In the genomic region with DNA sequence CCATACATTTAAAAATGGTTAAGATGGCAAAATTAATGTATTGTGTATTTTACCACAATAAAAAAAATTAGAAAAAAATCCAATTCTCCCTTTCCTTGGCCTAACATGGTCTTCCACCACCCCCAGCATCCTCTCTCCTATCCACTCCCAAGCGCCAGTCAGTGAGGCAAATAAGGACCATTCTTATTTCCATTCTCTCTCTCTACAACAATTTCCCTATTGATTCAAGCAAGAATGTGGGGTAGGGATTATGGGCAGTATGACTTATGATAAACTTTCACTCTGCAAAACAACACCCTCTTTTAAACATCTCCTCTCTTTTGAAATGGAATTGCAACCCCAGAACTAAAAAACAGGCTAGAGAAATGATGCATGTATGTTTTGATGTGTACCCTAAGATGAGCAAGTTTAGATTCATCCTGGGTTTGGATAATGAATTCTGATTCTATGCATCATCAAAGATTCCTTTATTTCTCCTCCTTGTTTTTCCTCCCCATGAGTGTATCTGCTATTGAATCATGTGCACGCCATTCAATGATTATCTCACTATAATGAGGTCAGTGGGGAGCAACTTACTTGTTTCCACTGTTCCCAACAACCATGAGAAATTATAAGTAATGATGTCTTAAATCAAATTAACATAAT, we compare ENCODE assay signal across 13 cellular contexts. TPM values are rescaled to one million over a fixed set of nuclear protein-coding genes. Genes with fewer than 3 reads are reported as not detected.
DNase-seq lines count a peak whose midpoint lies in the region; ATAC-seq, FAIRE-seq and TF ChIP-seq lines count a peak whose summit lies in the region.
"Had no signal": no experiment of that assay in that cellular context is flagged by ENCODE, and none has a peak within 500 bp of the region (broad histone marks: within the 10 kb centered on the region; RNA-seq: fewer than 3 reads in every experiment).

No MANE protein-coding gene starts in this region.

- no peak for FAIRE-seq in A549 (lab: Jason Lieb, UNC)
- no peak for FAIRE-seq in frontal cortex (lab: Jason Lieb, UNC)

- peaks cover 0 to 3% (median 0%) of the 10 kb centered on the region in 3 donors for H3K27me3 Mint-ChIP-seq in CD14-positive monocyte (ENCODE audit: low read depth in 3 of 3)

- peak overlapping the region; percentile 73 for H3K4me2 ChIP-seq in A549
- H3K4me2 ChIP-seq: BLaER1 treated with 17β-estradiol and CSF1 and Interleukin-3, amounts not matched to agents 10 nM and 100 nM had no signal

- CTCF ChIA-PET in A549 (lab: Yijun Ruan, JAX), result interaction anchor here (0.9 to 2.0 kb wide), 4 partner anchors 20 to 54 kb away, joined by 3 to 8 read pairs (median 4); no protein-coding TSS in a partner anchor

- TF ChIP-seq EP300 in A549 (IDR thresholded peaks at IDR 0.05), result no peak

- POLR2A ChIA-PET in A549 (lab: Yijun Ruan, JAX), result no interaction called here

- TF ChIP-seq RAD21 in A549 (conservative IDR thresholded peaks at IDR 0.05 in 1 of 2, IDR thresholded peaks at IDR 0.05 in 1 of 2), result no peak

- H3K9me3 Mint-ChIP-seq in CD14-positive monocyte, result no peaks in the 10 kb centered on the region

- peak overlapping the region; percentile 71 to 89 for H3K27ac ChIP-seq in A549
- peak overlapping the region; percentile 0 to 97 (median 91) for H3K27ac ChIP-seq in dorsolateral prefrontal cortex
- H3K27ac ChIP-seq in muscle layer of duodenum (ENCODE audit: low read length), result peak overlapping the region; percentile 48
- H3K27ac ChIP-seq: BLaER1 treated with 17β-estradiol and CSF1 and Interleukin-3, amounts not matched to agents 10 nM and 100 nM; HL-60 had no signal

- H3K9me3 ChIP-seq in A549, result no peaks in the 10 kb centered on the region
- H3K9me3 ChIP-seq in muscle layer of duodenum (ENCODE audit: control insufficient read depth in 1 of 2, low read length in 2 of 2), result no peaks in the 10 kb centered on the region
- H3K9me3 ChIP-seq: BLaER1 treated with 17β-estradiol and CSF1 and Interleukin-3, amounts not matched to agents 10 nM and 100 nM had no signal

- TF ChIP-seq CTCF in A549 (IDR thresholded peaks at IDR 0.05), result no peak
- TF ChIP-seq CTCF in dorsolateral prefrontal cortex (IDR thresholded peaks at IDR 0.05 in 54 of 56, conservative IDR thresholded peaks at IDR 0.05 in 2 of 56; ENCODE audit: low read depth in 1 of 56, partially characterized antibody in 56 of 56), result peak in 1 of 56 donors; percentile 8
- TF ChIP-seq CTCF in CD14-positive monocyte (IDR thresholded peaks at IDR 0.05), result no peak

- no peak for TF ChIP-seq POLR2A in A549 (IDR thresholded peaks at IDR 0.05; ENCODE audit: low read length)

- intact Hi-C loops in dorsolateral prefrontal cortex (cut with DNase I), result loop anchor here (10.0 kb wide), 2 partner anchors 207 to 253 kb away; no protein-coding TSS in a partner anchor
- intact Hi-C loops in CD14-positive monocyte (cut with micrococcal nuclease), result no loop called here

- H3K27me3 ChIP-seq in dorsolateral prefrontal cortex, result no peaks in the 10 kb centered on the region
- no peaks in the 10 kb centered on the region for H3K27me3 ChIP-seq in muscle layer of duodenum (ENCODE audit: low read depth, low read length)

- WGBS in A549 (ENCODE audit: missing lambda C conversion rate), result 47% methylated on average over 2 of the region's 2 CpGs

- H3K4me1 ChIP-seq in A549 (peaks cover 56% of the 10 kb centered on the region), muscle layer of duodenum (ENCODE audit: control insufficient read depth in 1 of 2, insufficient read depth in 2 of 2, low read length in 2 of 2) (peaks cover 13 to 44% of the 10 kb centered on the region in 2 donors)

- no peak for ATAC-seq in A549
- ATAC-seq: left colon had no signal

- DNase-seq in A549 (ENCODE audit: low read depth in 1 of 2, low spot score in 1 of 2), result peak in 1 of 2 experiments; percentile 19
- peak; percentile 58 for DNase-seq in NCI-H226
- no peak for DNase-seq in dorsolateral prefrontal cortex
- DNase-seq in NCI-H510A (lab: John Stamatoyannopoulos, UW), result no peak
- DNase-seq in NCI-H146 treated with DMSO at 0.1 percent for 48 hours (lab: John Stamatoyannopoulos, UW; ENCODE audit: unreplicated experiment), result no peak
- no peak for DNase-seq in CD14-positive monocyte (ENCODE audit: low spot score)
- DNase-seq in frontal cortex (ENCODE audit: low spot score in 2 of 2), result no peak
- DNase-seq: activated CD4-positive, CD25-positive, alpha-beta regulatory T cell; left colon; NCI-H2029 had no signal

- no peak overlapping the region for H3K27ac Mint-ChIP-seq in CD14-positive monocyte

- H3K36me3 ChIP-seq in muscle layer of duodenum (ENCODE audit: control insufficient read depth in 1 of 2, insufficient read depth in 2 of 2, low read length in 2 of 2), result peaks cover 0 to 32% of the 10 kb centered on the region in 2 donors
- H3K36me3 ChIP-seq: BLaER1 treated with 17β-estradiol and CSF1 and Interleukin-3, amounts not matched to agents 10 nM and 100 nM had no signal

- H3K4me3 Mint-ChIP-seq in CD14-positive monocyte, result no peak overlapping the region

- peaks cover 37% of the 10 kb centered on the region for H3K4me1 Mint-ChIP-seq in CD14-positive monocyte

- H3K36me3 Mint-ChIP-seq in CD14-positive monocyte, result no peaks in the 10 kb centered on the region

- no peak overlapping the region for H3K4me3 ChIP-seq in A549
- H3K4me3 ChIP-seq in dorsolateral prefrontal cortex, result peak overlapping the region in 55 of 59 donors; percentile 2 to 94 (median 69)
- peak overlapping the region in 1 of 2 donors; percentile 88 for H3K4me3 ChIP-seq in muscle layer of duodenum (ENCODE audit: low read depth in 1 of 2, low read length in 2 of 2)
- H3K4me3 ChIP-seq: BLaER1 treated with 17β-estradiol and CSF1 and Interleukin-3, amounts not matched to agents 10 nM and 100 nM had no signal

TF ChIP-seq in A549, 52 proteins besides CTCF, POLR2A, EP300 and RAD21:
- TF ChIP-seq PHF8 (IDR thresholded peaks at IDR 0.05; ENCODE audit: borderline replicate concordance, low read depth) (no peak), FOSL2 (IDR thresholded peaks at IDR 0.05) (no peak), FOSL2 (CRISPR knock-in tag; IDR thresholded peaks at IDR 0.05) (peak; percentile 49), EHF (CRISPR knock-in tag; IDR thresholded peaks at IDR 0.05) (no peak), GATA3 (IDR thresholded peaks at IDR 0.05; ENCODE audit: borderline replicate concordance) (no peak; the same call in 1 of the 2 replicates)

RNA-seq across cellular contexts. Expression of gene STARD13, which starts 3.5 kb away (rescaled TPM):
- polyA plus RNA-seq in A549 (2011; rRNA removed) (2.8 TPM in 2 replicates), A549 (2017; fragmentation: RNase III; extraction: RNeasy Plus Mini Kit Qiagen cat#74134 plus additional on column Dnase treatment) (2.4 to 2.9 TPM (median 2.6 TPM) in 3 replicates), CD14-positive monocyte (under 1 TPM; 0.37 to 0.60 TPM)
- 2.2 and 3.3 TPM in 2 replicates for polyA plus RNA-seq in A549 (2012; cell fraction: cytosol; rRNA removed)
- polyA plus RNA-seq in A549 (2012; cell fraction: nucleus; rRNA removed), result 4.2 TPM in 2 replicates
- 15.0 and 15.6 TPM in 2 replicates for polyA minus RNA-seq in A549 (2011; rRNA and poly(A)+ RNA removed)
- total RNA-seq in dorsolateral prefrontal cortex (10 to 100 TPM; 42.3 to 91.6 (median 62.0) TPM), frontal cortex (6.5 TPM)

Comparison
In these comparisons a context has a peak if more than half of its experiments do, and no peak if none do; other contexts are left out.
1. intact Hi-C loops: an anchor here in dorsolateral prefrontal cortex (10.0 kb wide); none called in CD14-positive monocyte.